15 cellular contexts compared by ENCODE assay signal in the genomic region with DNA sequence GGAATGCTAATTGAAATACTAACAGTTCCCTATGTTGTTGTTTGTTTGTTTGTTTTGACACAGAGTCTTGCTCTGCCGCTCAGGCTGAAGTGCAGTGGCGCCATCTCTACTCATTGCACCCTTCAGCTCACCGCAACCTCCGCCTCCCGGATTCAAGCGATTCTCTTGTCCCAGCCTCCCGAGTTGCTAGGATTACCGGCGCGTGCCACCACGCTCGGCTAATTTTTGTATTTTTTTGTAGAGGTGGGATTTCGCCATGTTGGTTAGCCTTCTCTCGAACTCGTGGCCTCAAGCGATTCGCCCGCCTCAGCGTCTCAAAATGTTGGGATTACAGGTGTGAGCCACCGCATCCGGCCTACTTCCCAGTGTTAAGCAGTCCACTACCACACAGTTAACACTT. TPM values are rescaled to one million over a fixed set of nuclear protein-coding genes. Genes with fewer than 3 reads are reported as not detected.
DNase-seq lines count a peak whose midpoint lies in the region; ATAC-seq and TF ChIP-seq lines count a peak whose summit lies in the region.
"Had no signal": no experiment of that assay in that cellular context is flagged by ENCODE, and none has a peak within 500 bp of the region (broad histone marks: within the 10 kb centered on the region; RNA-seq: fewer than 3 reads in every experiment).

No MANE protein-coding gene starts in this region.

- peak overlapping the region; percentile 49 for H3K4me3 Mint-ChIP-seq in natural killer cell
- H3K4me3 Mint-ChIP-seq in natural killer cell treated with Interleukin-12 subunit alpha and Interleukin-12 subunit beta and Interleukin-15 and Interleukin-18, amount 100 ng/mL, for 72 hours = no peak overlapping the region
- no peak overlapping the region for H3K4me3 Mint-ChIP-seq in T-helper 17 cell
- peak overlapping the region; percentile 50 to 87 (median 79) for H3K4me3 Mint-ChIP-seq in nephron

- intact Hi-C loops in natural killer cell (cut with micrococcal nuclease) = loop anchor here (10.0 kb wide), 1 partner anchor 251 kb away; no protein-coding TSS in a partner anchor

- no peaks in the 10 kb centered on the region for H3K9me3 Mint-ChIP-seq in natural killer cell
- H3K9me3 Mint-ChIP-seq in natural killer cell treated with Interleukin-12 subunit alpha and Interleukin-12 subunit beta and Interleukin-15 and Interleukin-18, amount 100 ng/mL, for 72 hours = no peaks in the 10 kb centered on the region
- no peaks in the 10 kb centered on the region for H3K9me3 Mint-ChIP-seq in nephron

- DNase-seq in natural killer cell (no peak), T-helper 17 cell (no peak), NCI-H345 treated with DMSO at 0.1 percent for 48 hours (lab: John Stamatoyannopoulos, UW; ENCODE audit: unreplicated experiment) (no peak), AML-193 (lab: John Stamatoyannopoulos, UW) (no peak)
- no peak for DNase-seq in natural killer cell treated with Interleukin-12 subunit alpha and Interleukin-12 subunit beta and Interleukin-15 and Interleukin-18, amount 100 ng/mL, for 72 hours (ENCODE audit: low spot score)
- DNase-seq: Calu3, NCI-H1105 treated with DMSO at 0.1 percent for 48 hours, NCI-H1694 treated with DMSO at 0.1 percent for 48 hours, NCI-H446, SHP77 treated with DMSO at 0.1 percent for 48 hours had no signal

- H3K36me3 Mint-ChIP-seq in natural killer cell (peaks cover 7% of the 10 kb centered on the region), T-helper 17 cell (ENCODE audit: low read depth) (no peaks in the 10 kb centered on the region), nephron (ENCODE audit: low read depth) (no peaks in the 10 kb centered on the region)
- no peaks in the 10 kb centered on the region for H3K36me3 Mint-ChIP-seq in natural killer cell treated with Interleukin-12 subunit alpha and Interleukin-12 subunit beta and Interleukin-15 and Interleukin-18, amount 100 ng/mL, for 72 hours

- no peaks in the 10 kb centered on the region for H3K9me3 ChIP-seq in T-helper 17 cell (ENCODE audit: control insufficient read depth, low read length, poor library complexity, severe bottlenecking)
- H3K9me3 ChIP-seq: A549 had no signal

- no peak for TF ChIP-seq CTCF in natural killer cell (IDR thresholded peaks at IDR 0.05)
- no peak for TF ChIP-seq CTCF in nephron (IDR thresholded peaks at IDR 0.05; ENCODE audit: unreplicated experiment in 3 of 3)

- H3K27ac Mint-ChIP-seq in natural killer cell (no peak overlapping the region), T-helper 17 cell (peak overlapping the region; percentile 94), nephron (no peak overlapping the region)
- no peak overlapping the region for H3K27ac Mint-ChIP-seq in natural killer cell treated with Interleukin-12 subunit alpha and Interleukin-12 subunit beta and Interleukin-15 and Interleukin-18, amount 100 ng/mL, for 72 hours

- H3K4me1 Mint-ChIP-seq in natural killer cell = peaks cover 41 to 42% of the 10 kb centered on the region in 2 donors
- peaks cover 40 to 43% of the 10 kb centered on the region in 2 donors for H3K4me1 Mint-ChIP-seq in natural killer cell treated with Interleukin-12 subunit alpha and Interleukin-12 subunit beta and Interleukin-15 and Interleukin-18, amount 100 ng/mL, for 72 hours (ENCODE audit: low read depth in 2 of 2)
- peaks cover 32% of the 10 kb centered on the region for H3K4me1 Mint-ChIP-seq in T-helper 17 cell
- peaks cover 32% of the 10 kb centered on the region for H3K4me1 Mint-ChIP-seq in nephron

- H3K27me3 Mint-ChIP-seq in natural killer cell (ENCODE audit: low read depth in 2 of 2) (peaks cover 12 to 27% of the 10 kb centered on the region in 2 donors), T-helper 17 cell (no peaks in the 10 kb centered on the region), nephron (ENCODE audit: low read depth) (no peaks in the 10 kb centered on the region)
- peaks cover 4 to 7% of the 10 kb centered on the region in 2 donors for H3K27me3 Mint-ChIP-seq in natural killer cell treated with Interleukin-12 subunit alpha and Interleukin-12 subunit beta and Interleukin-15 and Interleukin-18, amount 100 ng/mL, for 72 hours

- ATAC-seq in natural killer cell (no peak), T-helper 17 cell (no peak), HG02678 (IDR thresholded peaks at IDR 0.05; ENCODE audit: unreplicated experiment) (no peak), HG03460 (IDR thresholded peaks at IDR 0.05; ENCODE audit: unreplicated experiment) (no peak)
- no peak for ATAC-seq in natural killer cell treated with Interleukin-12 subunit alpha and Interleukin-12 subunit beta and Interleukin-15 and Interleukin-18, amount 100 ng/mL, for 72 hours
- ATAC-seq: A549, HCT116 had no signal

RNA-seq across cellular contexts. Expression of a gene that starts 42.0 kb away (rescaled TPM):
- total RNA-seq in natural killer cell (not detected), T-helper 17 cell (not detected)
- total RNA-seq in natural killer cell treated with Interleukin-12 subunit alpha and Interleukin-12 subunit beta and Interleukin-15 and Interleukin-18, amount 100 ng/mL, for 72 hours = not detected
- total RNA-seq: Calu3 had no signal

RNA-seq across cellular contexts. Expression of a gene that starts 49.9 kb away (rescaled TPM):
- total RNA-seq in natural killer cell (not detected), T-helper 17 cell (not detected)
- not detected for total RNA-seq in natural killer cell treated with Interleukin-12 subunit alpha and Interleukin-12 subunit beta and Interleukin-15 and Interleukin-18, amount 100 ng/mL, for 72 hours
- total RNA-seq: Calu3 had no signal

Comparison
In these comparisons a context has a peak if more than half of its experiments do, and no peak if none do; other contexts are left out.
1. H3K4me3 Mint-ChIP-seq: peak in natural killer cell (single experiment) and nephron (3 of 3); none in natural killer cell treated with Interleukin-12 subunit alpha and Interleukin-12 subunit beta and Interleukin-15 and Interleukin-18, amount 100 ng/mL, for 72 hours (single experiment) and T-helper 17 cell (single experiment).